Comparison of ENCODE assay signal across 9 cellular contexts in the genomic region with DNA sequence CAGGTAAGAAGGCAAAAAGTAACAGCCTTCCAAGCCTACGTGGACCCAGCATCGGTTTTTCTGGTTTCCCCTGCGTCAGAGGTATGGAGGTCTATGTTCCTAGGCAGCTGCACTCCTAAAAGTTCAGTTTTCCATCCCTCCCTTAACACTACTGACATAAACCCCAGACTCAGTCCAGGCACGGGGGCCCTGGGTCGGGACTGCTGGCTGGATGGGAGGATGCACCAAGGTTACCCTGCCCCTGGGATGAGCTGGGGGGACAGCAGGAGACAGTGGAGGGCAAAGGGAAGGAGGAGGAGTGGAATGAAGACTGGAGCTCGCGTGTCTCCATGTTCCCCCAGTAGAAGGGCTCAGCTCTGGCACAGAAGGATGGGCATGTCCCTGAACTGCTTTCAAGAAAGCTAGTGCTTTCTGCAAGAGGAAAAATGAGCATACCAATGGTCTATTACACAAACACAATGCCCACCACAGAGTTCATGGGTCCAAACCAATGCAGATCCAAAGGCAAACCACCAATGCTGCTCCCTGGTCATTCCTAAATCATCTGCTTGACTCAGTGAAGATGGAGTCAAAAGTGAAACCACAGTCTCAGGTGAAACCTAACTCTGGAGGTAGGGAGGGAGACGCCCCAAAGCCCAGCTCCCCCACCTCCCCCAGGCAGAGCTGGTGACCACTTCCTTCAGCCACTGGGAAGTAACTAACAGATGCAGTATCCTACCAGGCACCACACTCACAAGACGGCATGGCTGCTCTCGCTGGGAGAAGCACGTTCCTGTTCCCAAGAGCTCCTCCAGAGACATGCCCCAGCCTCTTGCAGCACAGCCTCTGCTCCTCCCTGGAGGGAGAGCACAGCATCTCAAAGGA. TPM values are rescaled to one million over a fixed set of nuclear protein-coding genes. Genes with fewer than 3 reads are reported as not detected.
DNase-seq lines count a peak whose midpoint lies in the region; ATAC-seq lines count a peak whose summit lies in the region.
"Had no signal": no experiment of that assay in that cellular context is flagged by ENCODE, and none has a peak within 500 bp of the region (broad histone marks: within the 10 kb centered on the region; RNA-seq: fewer than 3 reads in every experiment).

No MANE protein-coding gene starts in this region.

- H3K36me3 ChIP-seq in stomach smooth muscle (ENCODE audit: control insufficient read depth in 2 of 2, insufficient read depth in 2 of 2, low read length in 2 of 2): peaks cover 78 to 90% of the 10 kb centered on the region in 2 donors

- peaks cover 42% of the 10 kb centered on the region for H3K4me1 Mint-ChIP-seq in activated CD4-positive, alpha-beta T cell treated with anti-CD3 and anti-CD28 coated beads for 36 hours
- peaks cover 16% of the 10 kb centered on the region for H3K4me1 Mint-ChIP-seq in activated T-helper 17 cell treated with anti-CD3 and anti-CD28 coated beads, Interleukin-2, amount 50 U/mL, for 72 hours
- H3K4me1 Mint-ChIP-seq in immature natural killer cell: peaks cover 21 to 32% of the 10 kb centered on the region in 2 donors

- H3K36me3 Mint-ChIP-seq in activated CD4-positive, alpha-beta T cell treated with anti-CD3 and anti-CD28 coated beads for 36 hours (ENCODE audit: low read depth): peaks cover 55% of the 10 kb centered on the region
- peaks cover 97% of the 10 kb centered on the region for H3K36me3 Mint-ChIP-seq in activated T-helper 17 cell treated with anti-CD3 and anti-CD28 coated beads, Interleukin-2, amount 50 U/mL, for 72 hours (ENCODE audit: low read depth)
- peaks cover 9 to 75% (median 30%) of the 10 kb centered on the region in 3 donors for H3K36me3 Mint-ChIP-seq in immature natural killer cell

- peak; percentile 17 for ATAC-seq in activated CD4-positive, alpha-beta T cell treated with anti-CD3 and anti-CD28 coated beads for 36 hours
- ATAC-seq in activated T-helper 17 cell treated with anti-CD3 and anti-CD28 coated beads, Interleukin-2, amount 50 U/mL, for 72 hours (replicated peaks): peak; percentile 57
- no peak for ATAC-seq in GM18520 (IDR thresholded peaks at IDR 0.05; ENCODE audit: unreplicated experiment)

- no peaks in the 10 kb centered on the region for H3K27me3 Mint-ChIP-seq in activated CD4-positive, alpha-beta T cell treated with anti-CD3 and anti-CD28 coated beads for 36 hours
- H3K27me3 Mint-ChIP-seq in activated T-helper 17 cell treated with anti-CD3 and anti-CD28 coated beads, Interleukin-2, amount 50 U/mL, for 72 hours: no peaks in the 10 kb centered on the region
- H3K27me3 Mint-ChIP-seq in immature natural killer cell (ENCODE audit: low read depth in 3 of 3): peaks cover 0 to 6% (median 0%) of the 10 kb centered on the region in 3 donors

- no peak for DNase-seq in activated CD4-positive, alpha-beta T cell treated with anti-CD3 and anti-CD28 coated beads for 36 hours
- DNase-seq in activated CD4-positive, alpha-beta T cell treated with anti-CD3 and anti-CD28 coated beads for 48 hours: no peak
- DNase-seq in immature natural killer cell: no peak
- DNase-seq in stimulated activated CD8-positive, alpha-beta memory T cell treated with anti-CD3 and anti-CD28 coated beads, Interleukin-4, amount 100 ng/mL, for 48 hours: no peak
- no peak for DNase-seq in NCI-H510A treated with DMSO at 0.1 percent for 48 hours (lab: John Stamatoyannopoulos, UW)

- no peaks in the 10 kb centered on the region for H3K27me3 ChIP-seq in stomach smooth muscle (ENCODE audit: control insufficient read depth in 1 of 2, insufficient read depth in 2 of 2, low read length in 2 of 2)

- H3K27ac ChIP-seq in stomach smooth muscle (ENCODE audit: low read length): peak overlapping the region; percentile 67
- H3K27ac ChIP-seq: SK-N-MC had no signal

- no peaks in the 10 kb centered on the region for H3K9me3 Mint-ChIP-seq in activated CD4-positive, alpha-beta T cell treated with anti-CD3 and anti-CD28 coated beads for 36 hours (ENCODE audit: low read depth)
- H3K9me3 Mint-ChIP-seq in activated T-helper 17 cell treated with anti-CD3 and anti-CD28 coated beads, Interleukin-2, amount 50 U/mL, for 72 hours: no peaks in the 10 kb centered on the region
- H3K9me3 Mint-ChIP-seq in immature natural killer cell: no peaks in the 10 kb centered on the region

- H3K9ac ChIP-seq in stomach smooth muscle (ENCODE audit: low read length in 2 of 2): peak overlapping the region in 1 of 2 donors; percentile 12

- peak overlapping the region; percentile 83 for H3K27ac Mint-ChIP-seq in activated CD4-positive, alpha-beta T cell treated with anti-CD3 and anti-CD28 coated beads for 36 hours
- H3K27ac Mint-ChIP-seq in activated T-helper 17 cell treated with anti-CD3 and anti-CD28 coated beads, Interleukin-2, amount 50 U/mL, for 72 hours: peak overlapping the region; percentile 53
- H3K27ac Mint-ChIP-seq in immature natural killer cell: peak overlapping the region in 4 of 6 donors; percentile 5 to 48 (median 18)

- POLR2A ChIA-PET in activated CD4-positive, alpha-beta T cell treated with anti-CD3 and anti-CD28 coated beads for 36 hours (lab: Charles Lee): no interaction called here

- peak overlapping the region in 1 of 2 donors; percentile 22 for H3K4me3 ChIP-seq in stomach smooth muscle (ENCODE audit: low read length in 2 of 2)
- H3K4me3 ChIP-seq: SK-N-MC had no signal

- no peaks in the 10 kb centered on the region for H3K9me3 ChIP-seq in stomach smooth muscle (ENCODE audit: control insufficient read depth in 2 of 2, low read length in 2 of 2)

- intact Hi-C loops in activated CD4-positive, alpha-beta T cell treated with anti-CD3 and anti-CD28 coated beads for 36 hours (cut with DNase I, micrococcal nuclease): no loop called here

- H3K4me3 Mint-ChIP-seq in activated CD4-positive, alpha-beta T cell treated with anti-CD3 and anti-CD28 coated beads for 36 hours: no peak overlapping the region
- no peak overlapping the region for H3K4me3 Mint-ChIP-seq in activated T-helper 17 cell treated with anti-CD3 and anti-CD28 coated beads, Interleukin-2, amount 50 U/mL, for 72 hours
- no peak overlapping the region for H3K4me3 Mint-ChIP-seq in immature natural killer cell

- peaks cover 65% of the 10 kb centered on the region for H3K4me1 ChIP-seq in stomach smooth muscle (ENCODE audit: control insufficient read depth, insufficient read depth, low read length)

- CTCF ChIA-PET in activated CD4-positive, alpha-beta T cell treated with anti-CD3 and anti-CD28 coated beads for 36 hours (lab: Charles Lee): interaction anchor here (1.1 to 1.4 kb wide), 2 partner anchors 9 kb away, joined by 5 to 7 read pairs; no protein-coding TSS in a partner anchor

RNA-seq across cellular contexts. Expression of a gene that starts 54.9 kb away (rescaled TPM):
- total RNA-seq in activated CD4-positive, alpha-beta T cell treated with anti-CD3 and anti-CD28 coated beads for 36 hours: 10 to 100 TPM; 92.2 to 92.7 TPM
- total RNA-seq in activated T-helper 17 cell treated with anti-CD3 and anti-CD28 coated beads, Interleukin-2, amount 50 U/mL, for 72 hours: 100 to 1,000 TPM in 1 of 2 donors, 10 to 100 TPM in 1; 94.5 to 111 TPM
- polyA plus RNA-seq in immature natural killer cell: 10 to 100 TPM; 78.9 to 92.3 (median 86.7) TPM

Comparison
In these comparisons a context has a peak if more than half of its experiments do, and no peak if none do; other contexts are left out.
1. H3K27ac Mint-ChIP-seq: peak in every context shown above with its lines; median percentile 83 in activated CD4-positive, alpha-beta T cell treated with anti-CD3 and anti-CD28 coated beads for 36 hours; 53 in activated T-helper 17 cell treated with anti-CD3 and anti-CD28 coated beads, Interleukin-2, amount 50 U/mL, for 72 hours; 18 in immature natural killer cell.